8 cellular contexts compared by ENCODE assay signal in the genomic region with DNA sequence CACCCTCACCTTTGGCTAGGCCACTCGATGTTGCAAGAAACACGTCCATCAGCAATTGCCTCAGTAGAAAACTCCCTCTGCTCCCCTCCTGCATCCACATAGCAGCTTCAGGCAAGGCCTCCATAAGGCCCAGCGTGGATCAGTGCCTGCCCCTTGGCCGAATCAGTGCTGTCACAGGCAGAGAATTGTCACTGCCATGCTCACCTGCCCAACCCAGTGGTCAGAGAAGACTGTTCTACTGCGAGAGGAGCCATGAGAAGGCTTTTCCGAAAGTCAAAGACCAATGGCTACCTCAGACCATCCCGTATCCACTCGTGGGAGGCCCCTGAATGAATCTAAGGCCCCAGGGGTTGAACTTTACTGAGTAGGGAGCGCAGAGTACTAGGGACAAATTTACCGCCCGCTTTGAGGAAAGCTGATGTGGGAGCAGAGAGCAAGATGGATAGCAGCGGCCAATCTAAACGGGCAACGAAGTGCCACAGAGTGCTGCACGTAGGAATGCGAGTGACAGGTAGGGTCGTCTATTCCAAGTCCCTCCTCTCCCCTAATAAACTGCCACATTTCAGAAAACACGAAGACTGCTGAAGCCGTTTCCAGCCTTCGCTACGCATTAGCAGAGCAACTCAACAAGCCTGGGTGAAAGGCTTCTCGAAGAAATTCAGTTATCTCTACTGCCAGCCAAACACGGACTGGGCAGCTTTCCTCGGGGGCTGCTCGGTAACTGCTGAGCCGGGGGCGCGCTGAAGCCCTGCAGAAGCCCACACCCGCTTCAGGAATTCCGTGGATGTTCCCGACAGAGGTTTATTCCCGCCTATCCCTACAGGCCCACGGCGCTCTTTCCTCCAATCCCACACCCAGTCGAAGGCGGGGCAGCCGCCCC. TPM values are rescaled to one million over a fixed set of nuclear protein-coding genes. Genes with fewer than 3 reads are reported as not detected.
DNase-seq lines count a peak whose midpoint lies in the region; ATAC-seq and TF ChIP-seq lines count a peak whose summit lies in the region.

No MANE protein-coding gene starts in this region.

- peaks cover 5% of the 10 kb centered on the region for H3K27me3 Mint-ChIP-seq in CD8-positive, alpha-beta T cell (ENCODE audit: low read depth)

- intact Hi-C loops in CD8-positive, alpha-beta T cell (cut with DNase I, micrococcal nuclease), result loop anchor here (1.0 to 10.0 kb wide), 3 partner anchors 139 to 330 kb away; no protein-coding TSS in a partner anchor
- intact Hi-C loops in vagina (cut with DNase I), result loop anchor here (2.0 to 10.0 kb wide), 2 partner anchors 140 to 372 kb away; partner anchors contain the start of genes NDUFV2 and TWSG1

- CTCF ChIA-PET in CD8-positive, alpha-beta T cell (lab: Charles Lee), result interaction anchor here (1.1 kb wide), 1 partner anchor 43 kb away, joined by 4 read pairs; no protein-coding TSS in a partner anchor

- peaks cover 31% of the 10 kb centered on the region for H3K4me1 Mint-ChIP-seq in CD8-positive, alpha-beta T cell (ENCODE audit: low read depth)

- no peak for TF ChIP-seq CTCF in CD8-positive, alpha-beta T cell (IDR thresholded peaks at IDR 0.05)
- TF ChIP-seq CTCF in vagina (IDR thresholded peaks at IDR 0.05), result peak in 1 of 3 experiments; percentile 49

- ATAC-seq in CD8-positive, alpha-beta T cell, result no peak
- peak; percentile 6 for ATAC-seq in HG03103 (IDR thresholded peaks at IDR 0.05; ENCODE audit: low read depth, unreplicated experiment)
- no peak for ATAC-seq in HG02870 (IDR thresholded peaks at IDR 0.05; ENCODE audit: unreplicated experiment)

- H3K36me3 ChIP-seq in CD8-positive, alpha-beta T cell (ENCODE audit: insufficient read depth, low read length), result no peaks in the 10 kb centered on the region
- H3K36me3 ChIP-seq in SJSA1 (peaks cover 5% of the 10 kb centered on the region), endocrine pancreas (ENCODE audit: control insufficient read depth, insufficient read depth, low read length) (no peaks in the 10 kb centered on the region), vagina (peaks cover 0 to 13% of the 10 kb centered on the region in 2 donors)

- peak overlapping the region; percentile 67 for H3K27ac ChIP-seq in CD8-positive, alpha-beta T cell (ENCODE audit: low read depth, low read length)
- H3K27ac ChIP-seq in SJSA1, result peak overlapping the region; percentile 72
- H3K27ac ChIP-seq in vagina, result peak overlapping the region; percentile 91

- H3K27ac Mint-ChIP-seq in CD8-positive, alpha-beta T cell, result peak overlapping the region; percentile 97

- no peak for DNase-seq in CD8-positive, alpha-beta T cell
- peak in 1 of 2 experiments; percentile 87 for DNase-seq in SJSA1 (ENCODE audit: low read depth in 1 of 2, low spot score in 2 of 2)
- DNase-seq in mucosa of gallbladder (ENCODE audit: low spot score), result peak; percentile 81
- no peak for DNase-seq in vagina (ENCODE audit: extremely low spot score in 2 of 2)
- no peak for DNase-seq in NCI-H774 (lab: John Stamatoyannopoulos, UW)

- peak overlapping the region; percentile 98 for H3K4me3 Mint-ChIP-seq in CD8-positive, alpha-beta T cell

- peak overlapping the region; percentile 47 for H3K9ac ChIP-seq in endocrine pancreas (ENCODE audit: control insufficient read depth, insufficient read depth, low read length)

- POLR2A ChIA-PET in CD8-positive, alpha-beta T cell (lab: Charles Lee), result interaction anchor here (1.1 to 2.2 kb wide), 2 partner anchors 18 to 140 kb away, joined by 3 to 7 read pairs; partner anchors contain the start of gene TWSG1

- peak overlapping the region; percentile 93 for H3K4me3 ChIP-seq in CD8-positive, alpha-beta T cell (ENCODE audit: low read depth, low read length)
- peak overlapping the region; percentile 88 for H3K4me3 ChIP-seq in SJSA1
- H3K4me3 ChIP-seq in endocrine pancreas (ENCODE audit: control insufficient read depth, insufficient read depth, low read length), result peak overlapping the region; percentile 29
- H3K4me3 ChIP-seq in vagina, result peak overlapping the region; percentile 85 to 97

- H3K9me3 ChIP-seq in CD8-positive, alpha-beta T cell (ENCODE audit: low read length), result no peaks in the 10 kb centered on the region
- H3K9me3 ChIP-seq in SJSA1 (replicated peaks) (no peaks in the 10 kb centered on the region), endocrine pancreas (ENCODE audit: control insufficient read depth, low read length) (no peaks in the 10 kb centered on the region), vagina (no peaks in the 10 kb centered on the region)

- peaks cover 9% of the 10 kb centered on the region for H3K4me1 ChIP-seq in CD8-positive, alpha-beta T cell (ENCODE audit: insufficient read depth, low read length)
- peaks cover 13% of the 10 kb centered on the region for H3K4me1 ChIP-seq in SJSA1 (replicated peaks)
- H3K4me1 ChIP-seq in endocrine pancreas (ENCODE audit: control insufficient read depth, insufficient read depth, low read length), result no peaks in the 10 kb centered on the region
- peaks cover 24% of the 10 kb centered on the region for H3K4me1 ChIP-seq in vagina

- no peak for TF ChIP-seq POLR2A in vagina (IDR thresholded peaks at IDR 0.05)

- no peaks in the 10 kb centered on the region for H3K27me3 ChIP-seq in CD8-positive, alpha-beta T cell (ENCODE audit: insufficient read depth, low read length)
- H3K27me3 ChIP-seq in SJSA1 (replicated peaks) (no peaks in the 10 kb centered on the region), endocrine pancreas (ENCODE audit: control insufficient read depth, insufficient read depth, low read length) (no peaks in the 10 kb centered on the region), vagina (no peaks in the 10 kb centered on the region)

- peaks cover 6% of the 10 kb centered on the region for H3K9me3 Mint-ChIP-seq in CD8-positive, alpha-beta T cell

- peaks cover 21% of the 10 kb centered on the region for H3K36me3 Mint-ChIP-seq in CD8-positive, alpha-beta T cell

RNA-seq across cellular contexts. Expression of gene RALBP1, which starts 1.0 kb away (rescaled TPM):
- 1 to 10 TPM; 5.4 to 7.9 TPM for total RNA-seq in CD8-positive, alpha-beta T cell
- 85.3 and 104 TPM in 2 replicates for total RNA-seq in SJSA1 (2014; rRNA removed; shearing (Covaris generic))
- total RNA-seq in mucosa of gallbladder (53.1 TPM), vagina (65.6 TPM)

Comparison
In these comparisons a context has a peak if more than half of its experiments do, and no peak if none do; other contexts are left out.
1. H3K4me3 ChIP-seq: peak in every context shown above with its lines; median percentile 93 in CD8-positive, alpha-beta T cell; 91 in vagina; 88 in SJSA1; 29 in endocrine pancreas.